ENCODE assay signal across 1 cellular context in the genomic region with DNA sequence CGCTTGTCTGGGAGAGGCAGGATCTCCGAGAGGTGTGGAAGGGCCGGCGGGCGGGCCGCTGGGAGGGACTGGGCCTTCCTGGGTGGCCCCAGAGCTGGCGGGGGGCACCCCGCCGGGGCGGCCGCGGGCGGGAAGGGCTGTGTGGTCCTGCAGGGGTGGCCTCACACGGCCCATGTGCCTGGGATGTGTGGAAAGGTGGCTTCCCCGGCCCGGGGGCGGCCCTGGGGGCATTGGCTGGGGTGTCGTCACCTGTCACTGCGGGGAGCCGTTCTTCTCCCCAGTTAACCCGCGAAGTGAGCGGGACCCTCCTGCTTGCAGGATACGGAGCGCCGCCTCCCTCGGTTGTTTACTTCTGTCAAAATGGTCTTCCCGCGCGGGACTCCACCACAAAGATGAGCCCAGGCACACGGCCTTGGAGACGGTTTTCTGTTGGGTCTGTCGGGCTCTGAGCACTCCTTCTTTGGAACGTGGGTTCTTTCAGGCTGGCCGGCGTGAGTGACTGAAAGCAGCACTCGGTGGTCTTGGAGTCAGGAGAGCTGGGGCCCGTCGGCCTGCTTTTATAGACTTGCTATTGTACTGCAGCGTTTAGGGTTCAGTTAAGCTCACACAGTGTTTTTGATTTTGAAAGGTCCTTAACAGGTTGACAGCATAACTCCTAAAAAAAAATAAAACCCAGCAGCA.
TF ChIP-seq lines count a peak whose summit lies in the region.

No MANE protein-coding gene starts in this region.

TF ChIP-seq in K562, 482 proteins besides CTCF, POLR2A, EP300 and RAD21 (continued from another document and continues in another):
- TF ChIP-seq DACH1 (IDR thresholded peaks at IDR 0.05; ENCODE audit: partially characterized antibody) (no peak), ARID1B (IDR thresholded peaks at IDR 0.05) (no peak), TAF9B (IDR thresholded peaks at IDR 0.05; ENCODE audit: partially characterized antibody) (no peak), NFE2L1 (tag; IDR thresholded peaks at IDR 0.05; ENCODE audit: borderline replicate concordance, low read depth) (no peak), MTF1 (CRISPR knock-in tag; IDR thresholded peaks at IDR 0.05; ENCODE audit: borderline replicate concordance) (no peak), YBX1 (IDR thresholded peaks at IDR 0.05) (no peak), ZBTB11 (CRISPR knock-in tag; IDR thresholded peaks at IDR 0.05) (no peak), TBL1XR1 (IDR thresholded peaks at IDR 0.05; ENCODE audit: low read length in 2 of 2) (no peak), HMG20A (CRISPR knock-in tag; conservative IDR thresholded peaks at IDR 0.05) (no peak), FOSL1 (tag; conservative IDR thresholded peaks at IDR 0.05) (no peak), PREB (CRISPR knock-in tag; IDR thresholded peaks at IDR 0.05) (no peak), ILK (tag; IDR thresholded peaks at IDR 0.05; ENCODE audit: borderline replicate concordance, low read depth) (no peak), ZNF224 (CRISPR knock-in tag; IDR thresholded peaks at IDR 0.05) (no peak), ZNF696 (CRISPR knock-in tag; conservative IDR thresholded peaks at IDR 0.05) (no peak), CHD7 (IDR thresholded peaks at IDR 0.05; ENCODE audit: low read depth, low read length) (no peak)
- TF ChIP-seq, protein P1, sequence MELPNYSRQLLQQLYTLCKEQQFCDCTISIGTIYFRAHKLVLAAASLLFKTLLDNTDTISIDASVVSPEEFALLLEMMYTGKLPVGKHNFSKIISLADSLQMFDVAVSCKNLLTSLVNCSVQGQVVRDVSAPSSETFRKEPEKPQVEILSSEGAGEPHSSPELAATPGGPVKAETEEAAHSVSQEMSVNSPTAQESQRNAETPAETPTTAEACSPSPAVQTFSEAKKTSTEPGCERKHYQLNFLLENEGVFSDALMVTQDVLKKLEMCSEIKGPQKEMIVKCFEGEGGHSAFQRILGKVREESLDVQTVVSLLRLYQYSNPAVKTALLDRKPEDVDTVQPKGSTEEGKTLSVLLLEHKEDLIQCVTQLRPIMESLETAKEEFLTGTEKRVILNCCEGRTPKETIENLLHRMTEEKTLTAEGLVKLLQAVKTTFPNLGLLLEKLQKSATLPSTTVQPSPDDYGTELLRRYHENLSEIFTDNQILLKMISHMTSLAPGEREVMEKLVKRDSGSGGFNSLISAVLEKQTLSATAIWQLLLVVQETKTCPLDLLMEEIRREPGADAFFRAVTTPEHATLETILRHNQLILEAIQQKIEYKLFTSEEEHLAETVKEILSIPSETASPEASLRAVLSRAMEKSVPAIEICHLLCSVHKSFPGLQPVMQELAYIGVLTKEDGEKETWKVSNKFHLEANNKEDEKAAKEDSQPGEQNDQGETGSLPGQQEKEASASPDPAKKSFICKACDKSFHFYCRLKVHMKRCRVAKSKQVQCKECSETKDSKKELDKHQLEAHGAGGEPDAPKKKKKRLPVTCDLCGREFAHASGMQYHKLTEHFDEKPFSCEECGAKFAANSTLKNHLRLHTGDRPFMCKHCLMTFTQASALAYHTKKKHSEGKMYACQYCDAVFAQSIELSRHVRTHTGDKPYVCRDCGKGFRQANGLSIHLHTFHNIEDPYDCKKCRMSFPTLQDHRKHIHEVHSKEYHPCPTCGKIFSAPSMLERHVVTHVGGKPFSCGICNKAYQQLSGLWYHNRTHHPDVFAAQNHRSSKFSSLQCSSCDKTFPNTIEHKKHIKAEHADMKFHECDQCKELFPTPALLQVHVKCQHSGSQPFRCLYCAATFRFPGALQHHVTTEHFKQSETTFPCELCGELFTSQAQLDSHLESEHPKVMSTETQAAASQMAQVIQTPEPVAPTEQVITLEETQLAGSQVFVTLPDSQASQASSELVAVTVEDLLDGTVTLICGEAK (IDR thresholded peaks at IDR 0.05) = 0 out of 2 replicates have a peak, but pooled peaks have one; percentile 10
- TF ChIP-seq, protein P1 (CRISPR knock-in tag; IDR thresholded peaks at IDR 0.05) = no peak
- TF ChIP-seq, protein P2, sequence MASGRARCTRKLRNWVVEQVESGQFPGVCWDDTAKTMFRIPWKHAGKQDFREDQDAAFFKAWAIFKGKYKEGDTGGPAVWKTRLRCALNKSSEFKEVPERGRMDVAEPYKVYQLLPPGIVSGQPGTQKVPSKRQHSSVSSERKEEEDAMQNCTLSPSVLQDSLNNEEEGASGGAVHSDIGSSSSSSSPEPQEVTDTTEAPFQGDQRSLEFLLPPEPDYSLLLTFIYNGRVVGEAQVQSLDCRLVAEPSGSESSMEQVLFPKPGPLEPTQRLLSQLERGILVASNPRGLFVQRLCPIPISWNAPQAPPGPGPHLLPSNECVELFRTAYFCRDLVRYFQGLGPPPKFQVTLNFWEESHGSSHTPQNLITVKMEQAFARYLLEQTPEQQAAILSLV (tag; IDR thresholded peaks at IDR 0.05) = no peak
- TF ChIP-seq, protein P3, sequence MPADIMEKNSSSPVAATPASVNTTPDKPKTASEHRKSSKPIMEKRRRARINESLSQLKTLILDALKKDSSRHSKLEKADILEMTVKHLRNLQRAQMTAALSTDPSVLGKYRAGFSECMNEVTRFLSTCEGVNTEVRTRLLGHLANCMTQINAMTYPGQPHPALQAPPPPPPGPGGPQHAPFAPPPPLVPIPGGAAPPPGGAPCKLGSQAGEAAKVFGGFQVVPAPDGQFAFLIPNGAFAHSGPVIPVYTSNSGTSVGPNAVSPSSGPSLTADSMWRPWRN (IDR thresholded peaks at IDR 0.05; ENCODE audit: low read depth) = no peak
